In genomic region chr20:57502331-57502700, GRCh38 we compare ENCODE assay signal across 16 cellular contexts. TPM values are rescaled to one million over a fixed set of nuclear protein-coding genes. Genes with fewer than 3 reads are reported as not detected.
DNase-seq lines count a peak whose midpoint lies in the region; TF ChIP-seq lines count a peak whose summit lies in the region.
"Had no signal": no experiment of that assay in that cellular context is flagged by ENCODE, and none has a peak within 500 bp of the region (broad histone marks: within the 10 kb centered on the region; RNA-seq: fewer than 3 reads in every experiment).

No MANE protein-coding gene starts in this region.

- no peaks in the 10 kb centered on the region for H3K9me3 Mint-ChIP-seq in endodermal cell
- H3K9me3 Mint-ChIP-seq: CD8-positive, alpha-beta memory T cell; HFFc6 had no signal

- H3K4me3 ChIP-seq in BLaER1 treated with 17β-estradiol and CSF1 and Interleukin-3, amounts not matched to agents 10 nM and 100 nM = no peak overlapping the region; a peak in 1 of 20 replicates
- H3K4me3 ChIP-seq in NT2/D1 (ENCODE audit: insufficient read length, low read depth) = no peak overlapping the region
- H3K4me3 ChIP-seq in endodermal cell (ENCODE audit: low read length) = no peak overlapping the region
- no peak overlapping the region for H3K4me3 ChIP-seq in osteoblast (ENCODE audit: insufficient read depth, low read length)
- H3K4me3 ChIP-seq: HAP-1 had no signal

- H3K9me3 ChIP-seq in BLaER1 treated with 17β-estradiol and CSF1 and Interleukin-3, amounts not matched to agents 10 nM and 100 nM (replicated peaks in 1 of 11) = no peaks in the 10 kb centered on the region
- H3K9me3 ChIP-seq in NT2/D1 (ENCODE audit: insufficient read depth, low read length) (peaks cover 2% of the 10 kb centered on the region; the same call in 1 of the 2 replicates), endodermal cell (ENCODE audit: control insufficient read depth, low read length) (no peaks in the 10 kb centered on the region), osteoblast (ENCODE audit: low read depth, low read length) (no peaks in the 10 kb centered on the region)
- H3K9me3 ChIP-seq: BE2C, Caco-2, HAP-1 had no signal

- peak overlapping the region; percentile 73 to 98 (median 91) for H3K4me2 ChIP-seq in BLaER1 treated with 17β-estradiol and CSF1 and Interleukin-3, amounts not matched to agents 10 nM and 100 nM
- H3K4me2 ChIP-seq in osteoblast (ENCODE audit: insufficient read depth, low read length) = no peak overlapping the region

- no peak overlapping the region for H3K4me3 Mint-ChIP-seq in endodermal cell
- H3K4me3 Mint-ChIP-seq: CD8-positive, alpha-beta memory T cell; HFFc6 had no signal

- H3K27me3 ChIP-seq in BLaER1 treated with 17β-estradiol and CSF1 and Interleukin-3, amounts not matched to agents 10 nM and 100 nM = peaks cover 0 to 14% (median 0%) of the 10 kb centered on the region in 11 experiments; a peak in 4 of 22 replicates
- H3K27me3 ChIP-seq in NT2/D1 (ENCODE audit: insufficient read depth, insufficient read length) (peaks cover under 1% of the 10 kb centered on the region), endodermal cell (ENCODE audit: control insufficient read depth, insufficient read depth, low read length, poor library complexity, severe bottlenecking) (peaks cover 12% of the 10 kb centered on the region), osteoblast (ENCODE audit: insufficient read depth, low read length) (peaks cover 8% of the 10 kb centered on the region)
- H3K27me3 ChIP-seq: BE2C had no signal

- peaks cover 0 to 8% (median 0%) of the 10 kb centered on the region in 11 experiments; a peak in 1 of 22 replicates for H4K20me1 ChIP-seq in BLaER1 treated with 17β-estradiol and CSF1 and Interleukin-3, amounts not matched to agents 10 nM and 100 nM
- no peaks in the 10 kb centered on the region for H4K20me1 ChIP-seq in osteoblast (ENCODE audit: insufficient read depth, low read length)

- no peak overlapping the region for H2AFZ ChIP-seq in osteoblast (ENCODE audit: low read length)

- no peak for TF ChIP-seq CTCF in endodermal cell (conservative IDR thresholded peaks at IDR 0.05)
- TF ChIP-seq CTCF in osteoblast (IDR thresholded peaks at IDR 0.05; ENCODE audit: extremely low read depth, low read depth, low read length) = no peak

- no peaks in the 10 kb centered on the region for H3K79me2 ChIP-seq in osteoblast (ENCODE audit: insufficient read depth, low read length)

- H3K27me3 Mint-ChIP-seq in endodermal cell (ENCODE audit: insufficient read depth) = peaks cover 32% of the 10 kb centered on the region

- no peak overlapping the region for H3K27ac Mint-ChIP-seq in endodermal cell
- H3K27ac Mint-ChIP-seq: CD8-positive, alpha-beta memory T cell; HFFc6 had no signal

- peak overlapping the region in 1 of 11 experiments; percentile 17; a peak in 2 of 22 replicates for H3K9ac ChIP-seq in BLaER1 treated with 17β-estradiol and CSF1 and Interleukin-3, amounts not matched to agents 10 nM and 100 nM
- H3K9ac ChIP-seq in NT2/D1 (ENCODE audit: insufficient read length, low read depth) (peak overlapping the region; percentile 34), endodermal cell (ENCODE audit: extremely low read depth, low read length, poor library complexity, severe bottlenecking) (no peak overlapping the region)

- peaks cover 25% of the 10 kb centered on the region for H3K4me1 Mint-ChIP-seq in endodermal cell

- H3K4me1 ChIP-seq in BLaER1 treated with 17β-estradiol and CSF1 and Interleukin-3, amounts not matched to agents 10 nM and 100 nM = peaks cover 55 to 95% (median 82%) of the 10 kb centered on the region in 10 experiments
- H3K4me1 ChIP-seq in NT2/D1 (ENCODE audit: insufficient read depth, insufficient read length) (peaks cover 11% of the 10 kb centered on the region), endodermal cell (ENCODE audit: control insufficient read depth, insufficient read depth, low read length) (no peaks in the 10 kb centered on the region), osteoblast (ENCODE audit: insufficient read depth, low read length) (no peaks in the 10 kb centered on the region)
- H3K4me1 ChIP-seq: BE2C, Caco-2, HAP-1 had no signal

- DNase-seq in NT2/D1 (ENCODE audit: low read depth, low spot score) (no peak), endodermal cell (peak; percentile 30), osteoblast (ENCODE audit: insufficient read length, low spot score, missing footprints) (peak; percentile 54), kidney tubule cell (ENCODE audit: low spot score) (no peak), NCI-H1092 treated with DMSO at 0.1 percent for 48 hours (lab: John Stamatoyannopoulos, UW) (no peak), DMS79 (lab: John Stamatoyannopoulos, UW) (no peak), NCI-H1105 treated with DMSO at 0.1 percent for 48 hours (lab: John Stamatoyannopoulos, UW) (no peak)
- DNase-seq: BE2C; Caco-2; CD8-positive, alpha-beta memory T cell; HFFc6 had no signal

- H3K27ac ChIP-seq in BLaER1 treated with 17β-estradiol and CSF1 and Interleukin-3, amounts not matched to agents 10 nM and 100 nM = peak overlapping the region in 3 of 11 experiments; percentile 24 to 59 (median 55); a peak in 1 of 22 replicates
- H3K27ac ChIP-seq in endodermal cell (ENCODE audit: low read depth, low read length) (no peak overlapping the region), osteoblast (ENCODE audit: low read depth, low read length) (no peak overlapping the region)

- H3K36me3 ChIP-seq in BLaER1 treated with 17β-estradiol and CSF1 and Interleukin-3, amounts not matched to agents 10 nM and 100 nM = no peaks in the 10 kb centered on the region
- H3K36me3 ChIP-seq in NT2/D1 (ENCODE audit: insufficient read depth, insufficient read length, low read length) (no peaks in the 10 kb centered on the region), endodermal cell (ENCODE audit: control insufficient read depth, insufficient read depth, low read length) (no peaks in the 10 kb centered on the region), osteoblast (ENCODE audit: insufficient read depth, low read length) (no peaks in the 10 kb centered on the region)
- H3K36me3 ChIP-seq: BE2C, HAP-1 had no signal

- no peaks in the 10 kb centered on the region for H3K36me3 Mint-ChIP-seq in endodermal cell (ENCODE audit: low read depth)
- H3K36me3 Mint-ChIP-seq: CD8-positive, alpha-beta memory T cell had no signal

- WGBS in endodermal cell (ENCODE audit: insufficient coverage in 1 of 2, insufficient read length in 1 of 2), 2 experiments = 94% methylated on average over 6 of the region's 6 CpGs; no CpG with 5 or more reads in 1 of the 2 experiments

RNA-seq across cellular contexts. Expression of gene CTCFL, which starts 22.6 kb away (rescaled TPM):
- 1 to 10 TPM in 1 of 2 donors, under 1 TPM in 1; 0.33 to 1.4 TPM for total RNA-seq in endodermal cell
- polyA plus RNA-seq in endodermal cell (2013, experiment 1 of 2) = 0.28 TPM
- polyA plus RNA-seq in endodermal cell (2013, experiment 2 of 2) = 0.46 TPM
- total RNA-seq in osteoblast = not detected in 2 replicates
- total RNA-seq: Caco-2; CD8-positive, alpha-beta memory T cell; HepG2; HFFc6 had no signal
- polyA plus RNA-seq: CD8-positive, alpha-beta memory T cell had no signal

RNA-seq across cellular contexts. Expression of gene PCK1, which starts 58.6 kb away (rescaled TPM):
- total RNA-seq in endodermal cell = not detected
- polyA plus RNA-seq in endodermal cell (2013, experiment 1 of 2) = 0.25 TPM
- 0.70 TPM for polyA plus RNA-seq in endodermal cell (2013, experiment 2 of 2)
- total RNA-seq in osteoblast = not detected in 2 replicates
- total RNA-seq: Caco-2; CD8-positive, alpha-beta memory T cell; Daoy; H1; HFFc6 had no signal
- polyA plus RNA-seq: CD8-positive, alpha-beta memory T cell; H1 had no signal

Comparison
In these comparisons a context has a peak if more than half of its experiments do, and no peak if none do; other contexts are left out.
1. DNase-seq: peak in endodermal cell (single experiment) and osteoblast (single experiment); none in NT2/D1 (single experiment), kidney tubule cell (single experiment), NCI-H1092 treated with DMSO at 0.1 percent for 48 hours (single experiment), DMS79 (single experiment) and NCI-H1105 treated with DMSO at 0.1 percent for 48 hours (single experiment).